Comparison of ENCODE assay signal across 13 cellular contexts in the genomic region with DNA sequence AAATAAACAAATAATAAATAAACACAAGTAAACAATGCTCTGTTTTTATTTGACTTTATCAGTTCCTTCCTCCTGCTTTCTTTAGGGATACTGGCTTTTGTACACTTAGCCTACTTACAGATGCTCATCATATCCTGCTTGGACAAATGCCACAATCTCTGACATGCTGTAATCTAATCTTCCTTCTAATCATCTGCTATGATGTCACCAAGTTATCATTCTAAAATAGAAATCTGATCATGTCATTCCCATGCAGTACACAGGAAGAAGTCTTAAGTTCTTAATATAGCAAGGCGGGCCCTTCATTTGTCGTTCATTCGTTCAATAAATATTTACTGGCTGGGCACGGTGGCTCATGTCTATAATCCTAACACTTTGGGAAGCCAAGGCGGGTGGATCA. TPM values are rescaled to one million over a fixed set of nuclear protein-coding genes. Genes with fewer than 3 reads are reported as not detected.
DNase-seq lines count a peak whose midpoint lies in the region; ATAC-seq and TF ChIP-seq lines count a peak whose summit lies in the region.
"Had no signal": no experiment of that assay in that cellular context is flagged by ENCODE, and none has a peak within 500 bp of the region (broad histone marks: within the 10 kb centered on the region; RNA-seq: fewer than 3 reads in every experiment).

No MANE protein-coding gene starts in this region.

- H3K27me3 ChIP-seq in brain microvascular endothelial cell (replicated peaks), result no peaks in the 10 kb centered on the region
- no peaks in the 10 kb centered on the region for H3K27me3 ChIP-seq in smooth muscle cell (ENCODE audit: low read depth)
- no peaks in the 10 kb centered on the region for H3K27me3 ChIP-seq in spleen (replicated peaks in 1 of 7)
- H3K27me3 ChIP-seq: body of pancreas had no signal

- no peak overlapping the region for H3K27ac Mint-ChIP-seq in MCF 10A (ENCODE audit: low read depth, unreplicated experiment)
- H3K27ac Mint-ChIP-seq: naive B cell had no signal

- H3K4me3 ChIP-seq in brain microvascular endothelial cell (ENCODE audit: low read depth, low read length), result no peak overlapping the region
- H3K4me3 ChIP-seq in smooth muscle cell, result no peak overlapping the region
- H3K4me3 ChIP-seq in spleen, result no peak overlapping the region
- H3K4me3 ChIP-seq: body of pancreas, thoracic aorta had no signal

- H3K79me2 ChIP-seq in smooth muscle cell (ENCODE audit: low read depth), result no peaks in the 10 kb centered on the region

- intact Hi-C loops in MCF 10A (cut with micrococcal nuclease) (no loop called here), spleen (cut with DNase I; ENCODE audit: low total_unique reads) (no loop called here)

- POLR2A ChIA-PET in MCF 10A (lab: Yijun Ruan, JAX), result interaction anchor here (1.0 to 4.0 kb wide), 4 partner anchors 9 to 402 kb away, joined by 3 to 36 read pairs (median 12); a partner anchor contains a TSS

- peaks cover 14% of the 10 kb centered on the region for H3K4me1 Mint-ChIP-seq in MCF 10A (ENCODE audit: insufficient read depth, unreplicated experiment)
- H3K4me1 Mint-ChIP-seq: naive B cell had no signal

- H3K4me1 ChIP-seq in smooth muscle cell (ENCODE audit: low read depth) (no peaks in the 10 kb centered on the region), spleen (no peaks in the 10 kb centered on the region)
- H3K4me1 ChIP-seq: body of pancreas had no signal

- H3K4me2 ChIP-seq in smooth muscle cell, result no peak overlapping the region

- WGBS in smooth muscle cell (ENCODE audit: low lambda C conversion rate), result 81% methylated on average over 5 of the region's 5 CpGs
- 71 to 84% (median 80%) methylated on average over 5 of the region's 5 CpGs for WGBS in spleen, 5 donors

- CTCF ChIA-PET in MCF 10A (lab: Yijun Ruan, JAX), result interaction anchor here (0.7 to 8.0 kb wide), 2 partner anchors 7 to 14 kb away, joined by 3 to 64 read pairs; no protein-coding TSS in a partner anchor

- in situ Hi-C loops in brain microvascular endothelial cell (cut with HindIII; ENCODE audit: low pct_ligation_motif_present, low sequenced_read_pairs), result no loop called here

- H3K9me3 ChIP-seq in smooth muscle cell (replicated peaks; ENCODE audit: low read depth) (no peaks in the 10 kb centered on the region), spleen (no peaks in the 10 kb centered on the region)
- H3K9me3 ChIP-seq: body of pancreas, thoracic aorta had no signal

- no TSS peak for BruUV-seq in MCF 10A (replicated peaks; lab: Mats Ljungman, UMichigan)

- no peak for ATAC-seq in GM19395 (IDR thresholded peaks at IDR 0.05; ENCODE audit: unreplicated experiment)
- ATAC-seq: body of pancreas had no signal

- H3K9me3 Mint-ChIP-seq in MCF 10A (ENCODE audit: unreplicated experiment), result no peaks in the 10 kb centered on the region
- H3K9me3 Mint-ChIP-seq: naive B cell had no signal

- no peak for TF ChIP-seq CTCF in brain microvascular endothelial cell (IDR thresholded peaks at IDR 0.05; ENCODE audit: low read depth, low read length, missing control alignments)
- no peak for TF ChIP-seq CTCF in MCF 10A (IDR thresholded peaks at IDR 0.05; ENCODE audit: unreplicated experiment)
- no peak for TF ChIP-seq CTCF in smooth muscle cell (IDR thresholded peaks at IDR 0.05; ENCODE audit: borderline replicate concordance, insufficient read depth, poor library complexity, severe bottlenecking)
- no peak for TF ChIP-seq CTCF in spleen (IDR thresholded peaks at IDR 0.05 in 8 of 11, conservative IDR thresholded peaks at IDR 0.05 in 3 of 11)

- no peaks in the 10 kb centered on the region for H4K20me1 ChIP-seq in smooth muscle cell (ENCODE audit: low read depth)

- H3F3A ChIP-seq in smooth muscle cell (ENCODE audit: low read depth), result no peaks in the 10 kb centered on the region

- H3K27ac ChIP-seq in brain microvascular endothelial cell (peak overlapping the region; percentile 13), smooth muscle cell (ENCODE audit: low read depth) (no peak overlapping the region), spleen (no peak overlapping the region)
- H3K27ac ChIP-seq: body of pancreas, thoracic aorta had no signal

- TF ChIP-seq POLR2A in spleen (IDR thresholded peaks at IDR 0.05), result no peak

- no peak overlapping the region for H3K4me3 Mint-ChIP-seq in MCF 10A (ENCODE audit: unreplicated experiment)
- H3K4me3 Mint-ChIP-seq: naive B cell had no signal

- H3K27me3 Mint-ChIP-seq in MCF 10A (ENCODE audit: insufficient read depth, unreplicated experiment), result no peaks in the 10 kb centered on the region
- H3K27me3 Mint-ChIP-seq: naive B cell had no signal

- H3K9ac ChIP-seq in smooth muscle cell (ENCODE audit: low read depth), result no peak overlapping the region

- no peak overlapping the region for H2AFZ ChIP-seq in smooth muscle cell (ENCODE audit: low read depth)

- H3K36me3 Mint-ChIP-seq in MCF 10A (ENCODE audit: insufficient read depth, unreplicated experiment), result no peaks in the 10 kb centered on the region
- H3K36me3 Mint-ChIP-seq: naive B cell had no signal

- DNase-seq in EH (ENCODE audit: low read depth) (peak; percentile 84), NCI-H2029 (lab: John Stamatoyannopoulos, UW) (peak; percentile 74), brain microvascular endothelial cell (peak; percentile 93), lung microvascular endothelial cell (ENCODE audit: low read depth in 2 of 2) (peak; percentile 20 to 93), MCF 10A (ENCODE audit: unreplicated experiment) (no peak), smooth muscle cell (lab: John Stamatoyannopoulos, UW; ENCODE audit: unreplicated experiment) (no peak), spleen (no peak)
- DNase-seq: body of pancreas, Calu3, naive B cell, NCI-H774 had no signal

- H3K36me3 ChIP-seq in brain microvascular endothelial cell (replicated peaks) (no peaks in the 10 kb centered on the region), smooth muscle cell (ENCODE audit: low read depth) (no peaks in the 10 kb centered on the region), spleen (no peaks in the 10 kb centered on the region)
- H3K36me3 ChIP-seq: thoracic aorta had no signal

RNA-seq across cellular contexts. Expression of a gene that starts 9.1 kb away (rescaled TPM):
- total RNA-seq in lung microvascular endothelial cell (2,180 and 2,800 TPM in 2 replicates), MCF 10A (2022) (626 and 729 TPM in 2 replicates), smooth muscle cell (1,100 and 1,184 TPM in 2 replicates), spleen (1,000 to 10,000 TPM in 5 of 7 donors, 100 to 1,000 TPM in 2; 822 to 1,795 (median 1,121) TPM)
- polyA plus RNA-seq in smooth muscle cell (2,038 and 2,323 TPM in 2 replicates), spleen (100 to 1,000 TPM; 697 to 951 (median 938) TPM)

RNA-seq across cellular contexts. Expression of a gene that starts 18.5 kb away (rescaled TPM):
- total RNA-seq in lung microvascular endothelial cell (2.8 and 13.1 TPM in 2 replicates), MCF 10A (2022) (22.4 and 27.7 TPM in 2 replicates), smooth muscle cell (17.5 and 21.2 TPM in 2 replicates), spleen (10 to 100 TPM in 2 of 7 donors, 1 to 10 TPM in 5; 5.1 to 15.2 (median 9.5) TPM)
- polyA plus RNA-seq in smooth muscle cell (33.9 and 44.5 TPM in 2 replicates), spleen (10 to 100 TPM; 18.7 to 24.5 (median 19.5) TPM)

RNA-seq across cellular contexts. Expression of a gene that starts 43.6 kb away (rescaled TPM):
- total RNA-seq in lung microvascular endothelial cell, result 23.2 and 29.4 TPM in 2 replicates
- not detected in 2 replicates for total RNA-seq in MCF 10A (2022)
- 51.4 and 58.0 TPM in 2 replicates for total RNA-seq in smooth muscle cell
- 65.6 and 92.9 TPM in 2 replicates for polyA plus RNA-seq in smooth muscle cell
- 10 to 100 TPM; 44.8 to 85.7 (median 50.2) TPM for total RNA-seq in spleen
- polyA plus RNA-seq in spleen, result 10 to 100 TPM; 37.0 to 61.3 (median 55.0) TPM

Comparison
In these comparisons a context has a peak if more than half of its experiments do, and no peak if none do; other contexts are left out.
1. DNase-seq: peak in EH (single experiment), NCI-H2029 (single experiment), brain microvascular endothelial cell (single experiment) and lung microvascular endothelial cell (2 of 2); none in MCF 10A (single experiment), smooth muscle cell (single experiment) and spleen (single experiment).
2. RNA of a gene that starts 43.6 kb away (total RNA-seq): 51.4 to 58.0 TPM in smooth muscle cell, 44.8 to 85.7 TPM in spleen and 23.2 to 29.4 TPM in lung microvascular endothelial cell; not detected in MCF 10A; every median in the first group is over 10 times any median in the second.